24 cellular contexts compared by ENCODE assay signal in genomic region chr4:11814758-11815157, GRCh38.
"Had no signal": no experiment of that assay in that cellular context is flagged by ENCODE, and none has a peak within 500 bp of the region (broad histone marks: within the 10 kb centered on the region; RNA-seq: fewer than 3 reads in every experiment).

No MANE protein-coding gene starts in this region.

- H3K4me1 Mint-ChIP-seq: activated CD4-positive, alpha-beta T cell treated with anti-CD3 and anti-CD28 coated beads for 36 hours; central memory CD8-positive, alpha-beta T cell; natural killer cell had no signal

- H3K36me3 ChIP-seq: ascending aorta, heart right ventricle, lower lobe of right lung, neural progenitor cell had no signal

- H3K4me3 Mint-ChIP-seq: activated CD4-positive, alpha-beta T cell treated with anti-CD3 and anti-CD28 coated beads for 36 hours; activated CD8-positive, alpha-beta T cell treated with anti-CD3 and anti-CD28 coated beads, Interleukin-2, amount 10 ng/mL, durations not matched to agents 7 days and 5 days; activated T-cell treated with anti-CD3 and anti-CD28 coated beads, Interleukin-2, amount 50 U/mL, for 72 hours; brain; central memory CD8-positive, alpha-beta T cell; dendritic cell treated with granulocyte-macrophage colony-stimulating factor and Interleukin-4, amounts not matched to agents 40 ng/mL and 50 ng/mL, for 4 days; natural killer cell; neural progenitor cell had no signal

- H3K9ac ChIP-seq: neural progenitor cell had no signal

- H3K27me3 Mint-ChIP-seq: activated CD4-positive, alpha-beta T cell treated with anti-CD3 and anti-CD28 coated beads for 36 hours; brain; central memory CD8-positive, alpha-beta T cell; dendritic cell treated with granulocyte-macrophage colony-stimulating factor and Interleukin-4, amounts not matched to agents 40 ng/mL and 50 ng/mL, for 4 days had no signal

- H3K9me3 Mint-ChIP-seq: activated naive CD4-positive, alpha-beta T cell treated with anti-CD3 and anti-CD28 coated beads, Interleukin-2, amount 50 U/mL, for 72 hours; activated T-cell treated with anti-CD3 and anti-CD28 coated beads, Interleukin-2, amount 50 U/mL, for 72 hours; brain; central memory CD8-positive, alpha-beta T cell; dendritic cell treated with granulocyte-macrophage colony-stimulating factor and Interleukin-4, amounts not matched to agents 40 ng/mL and 50 ng/mL, for 4 days; neural progenitor cell had no signal

- H3K27ac Mint-ChIP-seq: activated CD4-positive, alpha-beta T cell treated with anti-CD3 and anti-CD28 coated beads for 36 hours; activated CD8-positive, alpha-beta T cell treated with anti-CD3 and anti-CD28 coated beads, Interleukin-2, amount 10 ng/mL, durations not matched to agents 7 days and 5 days; activated naive CD4-positive, alpha-beta T cell treated with anti-CD3 and anti-CD28 coated beads, Interleukin-2, amount 50 U/mL, for 72 hours; activated T-cell treated with anti-CD3 and anti-CD28 coated beads, Interleukin-2, amount 50 U/mL, for 72 hours; dendritic cell treated with granulocyte-macrophage colony-stimulating factor and Interleukin-4, amounts not matched to agents 40 ng/mL and 50 ng/mL, for 4 days; natural killer cell; neural progenitor cell had no signal

- DNase-seq: activated CD4-positive, alpha-beta T cell treated with anti-CD3 and anti-CD28 coated beads for 36 hours; activated CD4-positive, CD25-positive, alpha-beta regulatory T cell; activated CD8-positive, alpha-beta T cell treated with anti-CD3 and anti-CD28 coated beads, Interleukin-2, amount 10 ng/mL, durations not matched to agents 7 days and 5 days; activated naive CD4-positive, alpha-beta T cell; activated T-cell treated with anti-CD3 and anti-CD28 coated beads for 4 hours; activated T-cell treated with anti-CD3 and anti-CD28 coated beads, Interleukin-2, amount 50 U/mL, for 72 hours; foreskin keratinocyte; heart right ventricle; lower lobe of right lung; mesenchymal stem cell; natural killer cell; occipital lobe; right cardiac atrium; stimulated activated CD4-positive, alpha-beta T cell treated with anti-CD3 and anti-CD28 coated beads, Interleukin-2, amount 100 ng/mL, for 48 hours; stimulated activated naive CD4-positive, alpha-beta T cell treated with Interleukin-2 at 50 U/mL for 16 hours; testis; trophoblast cell had no signal

- H3K4me2 ChIP-seq: neural progenitor cell had no signal

- H3K4me3 ChIP-seq: ascending aorta, heart right ventricle, lower lobe of right lung, neural progenitor cell, testis had no signal

- H3K27ac ChIP-seq: ascending aorta, foreskin keratinocyte, heart right ventricle, lower lobe of right lung, neural progenitor cell, testis had no signal

- H3K27me3 ChIP-seq: ascending aorta, foreskin keratinocyte, heart right ventricle, testis had no signal

- ATAC-seq: activated CD4-positive, alpha-beta T cell treated with anti-CD3 and anti-CD28 coated beads for 36 hours; activated CD8-positive, alpha-beta T cell treated with anti-CD3 and anti-CD28 coated beads, Interleukin-2, amount 10 ng/mL, durations not matched to agents 7 days and 5 days; activated naive CD4-positive, alpha-beta T cell treated with anti-CD3 and anti-CD28 coated beads, Interleukin-2, amount 50 U/mL, for 72 hours; activated T-cell treated with anti-CD3 and anti-CD28 coated beads, Interleukin-2, amount 50 U/mL, for 72 hours; foreskin keratinocyte; heart right ventricle; left lobe of liver; lower lobe of right lung; natural killer cell; right cardiac atrium had no signal

- H3K4me1 ChIP-seq: ascending aorta, foreskin keratinocyte, heart right ventricle, lower lobe of right lung, neural progenitor cell, testis had no signal

- H3K9me3 ChIP-seq: ascending aorta, heart right ventricle, lower lobe of right lung, testis had no signal

- H3K36me3 Mint-ChIP-seq: activated naive CD4-positive, alpha-beta T cell treated with anti-CD3 and anti-CD28 coated beads, Interleukin-2, amount 50 U/mL, for 72 hours; brain; natural killer cell; neural progenitor cell had no signal
